In genomic region chr12:68435238-68435637, GRCh38 we compare ENCODE assay signal across 1 cellular context.
TF ChIP-seq lines count a peak whose summit lies in the region.

No MANE protein-coding gene starts in this region.

TF ChIP-seq in K562, 482 proteins besides CTCF, POLR2A, EP300 and RAD21 (continued from another document):
- TF ChIP-seq PATZ1 (CRISPR knock-in tag; IDR thresholded peaks at IDR 0.05; ENCODE audit: borderline replicate concordance) (no peak), SMAD4 (CRISPR knock-in tag; conservative IDR thresholded peaks at IDR 0.05) (no peak), ZNF165 (CRISPR knock-in tag; IDR thresholded peaks at IDR 0.05; ENCODE audit: borderline replicate concordance) (no peak), MBD1 (CRISPR knock-in tag; IDR thresholded peaks at IDR 0.05) (no peak), SRSF1 (IDR thresholded peaks at IDR 0.05; ENCODE audit: low read depth, low read length) (no peak), HBP1 (CRISPR knock-in tag; IDR thresholded peaks at IDR 0.05) (no peak), ZBTB1 (CRISPR knock-in tag; IDR thresholded peaks at IDR 0.05; ENCODE audit: borderline replicate concordance, low read depth) (no peak), CGGBP1 (CRISPR knock-in tag; IDR thresholded peaks at IDR 0.05) (no peak), KDM1A (IDR thresholded peaks at IDR 0.05) (peak in 1 of 2 experiments; percentile 9; a peak in 1 of 4 replicates), ADNP (tag; IDR thresholded peaks at IDR 0.05) (peak; percentile 59; the same call in 1 of the 2 replicates), MTA2 (IDR thresholded peaks at IDR 0.05; ENCODE audit: low read depth) (no peak), PHF20 (IDR thresholded peaks at IDR 0.05; ENCODE audit: partially characterized antibody) (no peak), MCM3 (IDR thresholded peaks at IDR 0.05) (no peak), CREB3L1 (IDR thresholded peaks at IDR 0.05; ENCODE audit: borderline replicate concordance, low read depth) (no peak), EP400 (IDR thresholded peaks at IDR 0.05) (no peak), FOXP4 (CRISPR knock-in tag; IDR thresholded peaks at IDR 0.05; ENCODE audit: borderline replicate concordance) (no peak), TCF7 (IDR thresholded peaks at IDR 0.05; ENCODE audit: borderline replicate concordance) (no peak), XRCC5 (IDR thresholded peaks at IDR 0.05; ENCODE audit: low read depth, low read length) (no peak), RBBP5 (IDR thresholded peaks at IDR 0.05; ENCODE audit: borderline replicate concordance, insufficient read depth, low read length, poor library complexity, severe bottlenecking) (no peak), BCOR (IDR thresholded peaks at IDR 0.05) (peak; percentile 80), HNRNPLL (IDR thresholded peaks at IDR 0.05; ENCODE audit: low read depth, low read length, poor library complexity, severe bottlenecking) (no peak), TEAD1 (CRISPR knock-in tag; IDR thresholded peaks at IDR 0.05) (no peak), SPI1 (IDR thresholded peaks at IDR 0.05; ENCODE audit: borderline replicate concordance, low read depth, low read length) (no peak), ERF (CRISPR knock-in tag; IDR thresholded peaks at IDR 0.05) (no peak), MEF2A (IDR thresholded peaks at IDR 0.05; ENCODE audit: control insufficient read depth, low read depth, low read length) (no peak), MXD1 (CRISPR knock-in tag; IDR thresholded peaks at IDR 0.05; ENCODE audit: borderline replicate concordance, poor library complexity, severe bottlenecking) (no peak), ZNF583 (CRISPR knock-in tag; IDR thresholded peaks at IDR 0.05) (no peak), RBM25 (IDR thresholded peaks at IDR 0.05; ENCODE audit: low read depth, low read length, severe bottlenecking) (peak; percentile 88), ZNF184 (CRISPR knock-in tag; IDR thresholded peaks at IDR 0.05) (no peak), BDP1 (IDR thresholded peaks at IDR 0.05; ENCODE audit: insufficient read depth, insufficient read length) (no peak), NR2F6 (CRISPR knock-in tag; IDR thresholded peaks at IDR 0.05) (no peak), TRIM24 (IDR thresholded peaks at IDR 0.05) (no peak), ZFX (CRISPR knock-in tag; IDR thresholded peaks at IDR 0.05) (no peak), BACH1 (tag; IDR thresholded peaks at IDR 0.05) (no peak), ZNF592 (IDR thresholded peaks at IDR 0.05) (no peak), ZNF655 (CRISPR knock-in tag; IDR thresholded peaks at IDR 0.05) (no peak), HSF4 (CRISPR knock-in tag; IDR thresholded peaks at IDR 0.05; ENCODE audit: borderline replicate concordance) (no peak), GMEB1 (CRISPR knock-in tag; IDR thresholded peaks at IDR 0.05) (no peak), CBX3 (IDR thresholded peaks at IDR 0.05; ENCODE audit: borderline replicate concordance in 1 of 2, low read length in 2 of 2) (peak in 1 of 2 experiments; percentile 83; a peak in 2 of 3 replicates), RBM15 (IDR thresholded peaks at IDR 0.05; ENCODE audit: insufficient read depth, low read length) (no peak), SOX6 (IDR thresholded peaks at IDR 0.05) (no peak), CBX1 (IDR thresholded peaks at IDR 0.05; ENCODE audit: low read depth) (peak; percentile 63; the same call in 1 of the 2 replicates)
